Comparison of ENCODE assay signal across 7 cellular contexts in the genomic region with DNA sequence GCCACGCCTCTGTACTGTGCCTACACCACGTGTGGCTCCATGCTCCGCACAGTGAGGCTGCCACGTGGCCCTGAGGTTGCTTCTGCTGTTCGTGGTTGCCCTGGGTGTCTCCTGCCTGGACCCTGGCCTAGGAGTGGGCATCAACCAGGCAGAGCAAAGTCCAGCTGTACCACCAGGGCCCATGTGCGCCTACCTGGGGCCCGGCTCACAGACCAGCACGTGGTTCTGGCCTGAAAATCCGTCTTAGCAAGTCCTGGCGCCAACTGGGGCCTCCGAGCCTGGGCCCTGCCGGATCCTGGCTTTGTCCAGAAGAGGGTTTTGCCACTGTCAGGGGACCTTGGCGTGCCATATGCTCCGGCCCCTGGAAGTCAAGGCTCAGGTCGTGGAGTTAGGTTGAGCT.
"Had no signal": no experiment of that assay in that cellular context is flagged by ENCODE, and none has a peak within 500 bp of the region (broad histone marks: within the 10 kb centered on the region; RNA-seq: fewer than 3 reads in every experiment).

No MANE protein-coding gene starts in this region.

- H2AFZ ChIP-seq: GM23338 had no signal

- H3K4me3 ChIP-seq: GM23338 had no signal

- H3K4me2 ChIP-seq: GM23338 had no signal

- FAIRE-seq: H1, H54 had no signal

- DNase-seq: H9, HCEC 1CT, IMR-90, KBM-7 had no signal

- ATAC-seq: GM23338 had no signal
